ENCODE assay signal across 1 cellular context in genomic region chr6:30556006-30556713, GRCh38.
TF ChIP-seq lines count a peak whose summit lies in the region.

Gene GNL1 (minus strand): TSS chr6:30556489. CDS start chr6:30556203, 286 bp downstream.

TF ChIP-seq in HepG2, 621 proteins besides CTCF, POLR2A, EP300 and RAD21 (continued from another document and continues in another):
- TF ChIP-seq ZNF138 (CRISPR knock-in tag; IDR thresholded peaks at IDR 0.05; ENCODE audit: low read depth) = peak; percentile 75; the same call in 1 of the 2 replicates
- no peak for TF ChIP-seq CBX1 (IDR thresholded peaks at IDR 0.05; ENCODE audit: low read depth)
- peak; percentile 20; the same call in 1 of the 2 replicates for TF ChIP-seq UBTF (CRISPR knock-in tag; IDR thresholded peaks at IDR 0.05)
- TF ChIP-seq HNF4A (CRISPR knock-in tag; IDR thresholded peaks at IDR 0.05) = no peak
- TF ChIP-seq ZNF781 (CRISPR knock-in tag; IDR thresholded peaks at IDR 0.05; ENCODE audit: borderline replicate concordance, not compliant biosample characterization) = peak; percentile 81
- TF ChIP-seq ZNF570 (CRISPR knock-in tag; IDR thresholded peaks at IDR 0.05; ENCODE audit: borderline replicate concordance) = no peak
- no peak; the same call in 1 of the 2 replicates for TF ChIP-seq ZFP82 (CRISPR knock-in tag; IDR thresholded peaks at IDR 0.05; ENCODE audit: borderline replicate concordance)
- TF ChIP-seq KLF16 (CRISPR knock-in tag; IDR thresholded peaks at IDR 0.05) = peak in 1 of 2 experiments; percentile 28; a peak in 2 of 4 replicates
- peak; percentile 48 for TF ChIP-seq ATF7-NPFF (CRISPR knock-in tag; IDR thresholded peaks at IDR 0.05; ENCODE audit: low read depth)
- 0 out of 2 replicates have a peak, but pooled peaks have one; percentile 15 for TF ChIP-seq ZNF720 (CRISPR knock-in tag; IDR thresholded peaks at IDR 0.05)
- peak; percentile 5; the same call in 1 of the 2 replicates for TF ChIP-seq FOXK1 (CRISPR knock-in tag; IDR thresholded peaks at IDR 0.05; ENCODE audit: borderline replicate concordance, low read depth)
- TF ChIP-seq KMT2B (CRISPR knock-in tag; IDR thresholded peaks at IDR 0.05) = peak; percentile 51; the same call in 1 of the 2 replicates
- TF ChIP-seq KDM2A (CRISPR knock-in tag; IDR thresholded peaks at IDR 0.05; ENCODE audit: borderline replicate concordance, low read depth) = peak; percentile 90
- 0 out of 2 replicates have a peak, but pooled peaks have one; percentile 9 for TF ChIP-seq NR2F2 (IDR thresholded peaks at IDR 0.05; ENCODE audit: borderline replicate concordance, low read depth)
- TF ChIP-seq TMF1 (CRISPR knock-in tag; IDR thresholded peaks at IDR 0.05; ENCODE audit: low read depth) = peak; percentile 66; the same call in 1 of the 2 replicates
- no peak for TF ChIP-seq ZNF577 (CRISPR knock-in tag; IDR thresholded peaks at IDR 0.05; ENCODE audit: borderline replicate concordance, low read depth)
- TF ChIP-seq NKX3-1 (CRISPR knock-in tag; IDR thresholded peaks at IDR 0.05) = 0 out of 2 replicates have a peak, but pooled peaks have one; percentile 64
- TF ChIP-seq ZNF576 (CRISPR knock-in tag; IDR thresholded peaks at IDR 0.05) = peak; percentile 61; the same call in 1 of the 2 replicates
- peak; percentile 87 for TF ChIP-seq POGK (CRISPR knock-in tag; conservative IDR thresholded peaks at IDR 0.05)
- TF ChIP-seq ZNF614 (CRISPR knock-in tag; IDR thresholded peaks at IDR 0.05; ENCODE audit: borderline replicate concordance) = peak; percentile 16; the same call in 1 of the 2 replicates
- TF ChIP-seq ZNF572 (CRISPR knock-in tag; IDR thresholded peaks at IDR 0.05) = 0 out of 2 replicates have a peak, but pooled peaks have one; percentile 50
- no peak; the same call in 1 of the 2 replicates for TF ChIP-seq GTF3A (CRISPR knock-in tag; conservative IDR thresholded peaks at IDR 0.05)
- peak; percentile 84 for TF ChIP-seq TBX2 (CRISPR knock-in tag; IDR thresholded peaks at IDR 0.05; ENCODE audit: borderline replicate concordance)
- peak; percentile 90 for TF ChIP-seq ZSCAN21 (CRISPR knock-in tag; IDR thresholded peaks at IDR 0.05; ENCODE audit: borderline replicate concordance)
- TF ChIP-seq TSC22D2 (CRISPR knock-in tag; IDR thresholded peaks at IDR 0.05; ENCODE audit: borderline replicate concordance) = no peak
- 0 out of 2 replicates have a peak, but pooled peaks have one; percentile 27 for TF ChIP-seq ZBTB38 (CRISPR knock-in tag; IDR thresholded peaks at IDR 0.05)
- no peak for TF ChIP-seq ZNF496 (CRISPR knock-in tag; IDR thresholded peaks at IDR 0.05; ENCODE audit: insufficient replicate concordance)
- peak; percentile 58 for TF ChIP-seq PHF8 (CRISPR knock-in tag; IDR thresholded peaks at IDR 0.05)
- no peak; the same call in 1 of the 2 replicates for TF ChIP-seq CENPBD1 (CRISPR knock-in tag; IDR thresholded peaks at IDR 0.05; ENCODE audit: borderline replicate concordance, low read depth)
- 0 out of 2 replicates have a peak, but pooled peaks have one; percentile 57 for TF ChIP-seq PREB (CRISPR knock-in tag; IDR thresholded peaks at IDR 0.05)
- no peak for TF ChIP-seq NPAS2 (CRISPR knock-in tag; IDR thresholded peaks at IDR 0.05; ENCODE audit: borderline replicate concordance)
- 0 out of 2 replicates have a peak, but pooled peaks have one; percentile 62 for TF ChIP-seq TERF1 (CRISPR knock-in tag; IDR thresholded peaks at IDR 0.05)
- no peak for TF ChIP-seq GLI4 (CRISPR knock-in tag; IDR thresholded peaks at IDR 0.05; ENCODE audit: borderline replicate concordance)
- no peak for TF ChIP-seq DDIT3 (CRISPR knock-in tag; IDR thresholded peaks at IDR 0.05)
- TF ChIP-seq ARNT (IDR thresholded peaks at IDR 0.05) = no peak
- peak; percentile 69; the same call in 1 of the 2 replicates for TF ChIP-seq ZNF800 (CRISPR knock-in tag; IDR thresholded peaks at IDR 0.05)
- TF ChIP-seq ZNF749 (CRISPR knock-in tag; IDR thresholded peaks at IDR 0.05; ENCODE audit: borderline replicate concordance) = peak; percentile 91; the same call in 1 of the 2 replicates
- peak; percentile 58; the same call in 1 of the 2 replicates for TF ChIP-seq MYPOP (CRISPR knock-in tag; IDR thresholded peaks at IDR 0.05)
- no peak; the same call in 1 of the 2 replicates for TF ChIP-seq ZNF20 (CRISPR knock-in tag; IDR thresholded peaks at IDR 0.05)
- TF ChIP-seq TBL1XR1 (IDR thresholded peaks at IDR 0.05; ENCODE audit: borderline replicate concordance, low read length, partially characterized antibody) = peak; percentile 30
- TF ChIP-seq ZNF607 (CRISPR knock-in tag; IDR thresholded peaks at IDR 0.05; ENCODE audit: borderline replicate concordance) = no peak
- TF ChIP-seq ELF3 (CRISPR knock-in tag; IDR thresholded peaks at IDR 0.05) = 0 out of 2 replicates have a peak, but pooled peaks have one; percentile 5
- TF ChIP-seq ZNF839 (CRISPR knock-in tag; IDR thresholded peaks at IDR 0.05; ENCODE audit: borderline replicate concordance) = no peak
- TF ChIP-seq ZNF503 (CRISPR knock-in tag; IDR thresholded peaks at IDR 0.05) = no peak
- TF ChIP-seq SKI (IDR thresholded peaks at IDR 0.05; ENCODE audit: partially characterized antibody) = peak; percentile 11
- TF ChIP-seq ZFP91 (CRISPR knock-in tag; IDR thresholded peaks at IDR 0.05; ENCODE audit: borderline replicate concordance) = peak; percentile 74
- TF ChIP-seq ZNF441 (CRISPR knock-in tag; IDR thresholded peaks at IDR 0.05; ENCODE audit: borderline replicate concordance) = peak; percentile 94; the same call in 1 of the 2 replicates
- no peak for TF ChIP-seq MTERF4 (CRISPR knock-in tag; IDR thresholded peaks at IDR 0.05)
- no peak for TF ChIP-seq RNF2 (conservative IDR thresholded peaks at IDR 0.05; ENCODE audit: low read depth)
